ENCODE assay signal across 9 cellular contexts in the genomic region with DNA sequence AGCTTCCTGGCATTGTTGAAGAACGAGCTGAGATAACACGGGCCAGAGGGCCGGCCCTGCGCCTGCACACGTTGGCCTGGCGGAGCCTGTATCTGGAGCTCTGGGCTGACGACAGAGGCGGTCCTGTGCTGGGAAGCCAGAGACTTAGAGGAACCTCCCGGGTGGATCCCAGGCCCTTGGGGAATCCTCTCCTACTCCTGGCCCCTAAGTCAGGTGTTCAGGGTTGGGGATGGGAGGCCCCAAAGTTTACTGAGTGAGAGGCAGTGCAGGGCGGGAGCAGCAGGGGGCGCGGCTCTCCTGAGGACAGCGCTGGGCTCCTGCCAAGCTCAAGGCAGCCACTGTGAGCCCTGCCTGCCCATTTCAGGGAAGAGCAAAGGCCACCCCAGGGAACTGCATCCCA. TPM values are rescaled to one million over a fixed set of nuclear protein-coding genes. Genes with fewer than 3 reads are reported as not detected.
A peak's percentile ranks its signal among the peaks of the same experiment; 100 is the strongest.
DNase-seq lines count a peak whose midpoint lies in the region; ATAC-seq, FAIRE-seq and TF ChIP-seq lines count a peak whose summit lies in the region.
"Had no signal": no experiment of that assay in that cellular context is flagged by ENCODE, and none has a peak within 500 bp of the region (broad histone marks: within the 10 kb centered on the region; RNA-seq: fewer than 3 reads in every experiment).

No MANE protein-coding gene starts in this region.

- TF ChIP-seq RAD21 in K562 (CRISPR knock-in tag; conservative IDR thresholded peaks at IDR 0.05 in 1 of 2, IDR thresholded peaks at IDR 0.05 in 1 of 2), result peak; percentile 86 to 90

- TF ChIP-seq POLR2A in K562 (conservative IDR thresholded peaks at IDR 0.05), result no peak

- DNase-seq in CD1c-positive myeloid dendritic cell (ENCODE audit: extremely low spot score) (peak; percentile 60), GM20000 (ENCODE audit: low spot score) (peak; percentile 81), NOMO-1 (lab: John Stamatoyannopoulos, UW; ENCODE audit: unreplicated experiment in 2 of 2) (peak; percentile 28 to 35), K562 (ENCODE audit: extremely low read depth in 1 of 4, low spot score in 3 of 4) (peak; percentile 71 to 83 (median 81)), left lung (peak; percentile 73 to 91), upper lobe of right lung (peak; percentile 88)
- no peak for DNase-seq in activated effector memory CD4-positive, alpha-beta T cell treated with anti-CD3 and anti-CD28 coated beads, Interleukin-2, amount 50 U/mL, for 16 hours

- H3K27me3 ChIP-seq in K562 (ENCODE audit: control insufficient read depth in 2 of 2, insufficient read depth in 2 of 2, low read length in 2 of 2) (peaks cover 0 to 20% of the 10 kb centered on the region in 2 experiments; a peak in 2 of 5 replicates), left lung (peaks cover 0 to 24% of the 10 kb centered on the region in 2 donors), upper lobe of right lung (no peaks in the 10 kb centered on the region)

- H3K9me3 ChIP-seq in K562 (replicated peaks; ENCODE audit: control insufficient read depth, insufficient read depth, low read depth, low read length) (no peaks in the 10 kb centered on the region), left lung (no peaks in the 10 kb centered on the region), upper lobe of right lung (no peaks in the 10 kb centered on the region)

- no peaks in the 10 kb centered on the region for H3K79me2 ChIP-seq in K562 (ENCODE audit: control insufficient read depth, insufficient read depth, low read length)

- no TSS peak for BruUV-seq in K562 (replicated peaks; lab: Mats Ljungman, UMichigan)

- intact Hi-C loops in K562 (cut with micrococcal nuclease), result loop anchor here (1.0 kb wide), 2 partner anchors 25 to 136 kb away; no protein-coding TSS in a partner anchor
- intact Hi-C loops in left lung (cut with DNase I), result no loop called here
- intact Hi-C loops in upper lobe of right lung (cut with DNase I), result no loop called here

- POLR2A ChIA-PET in K562 (lab: Yijun Ruan, JAX), result interaction anchor here (0.6 to 1.3 kb wide), 6 partner anchors 14 to 343 kb away, joined by 3 to 4 read pairs (median 3); no protein-coding TSS in a partner anchor

- H3K4me1 ChIP-seq in K562 (replicated peaks in 1 of 2; ENCODE audit: control insufficient read depth in 2 of 2, insufficient read depth in 2 of 2, low read length in 2 of 2) (peaks cover 0 to 33% of the 10 kb centered on the region in 2 experiments; a peak in 4 of 5 replicates), left lung (peaks cover 7 to 42% of the 10 kb centered on the region in 2 donors), upper lobe of right lung (peaks cover 15% of the 10 kb centered on the region)

- in situ Hi-C loops in K562 (cut with MboI), result no loop called here

- no peak for FAIRE-seq in K562 (lab: Jason Lieb, UNC)

- no peak overlapping the region for H3K4me3 ChIP-seq in K562
- H3K4me3 ChIP-seq in left lung, result no peak overlapping the region
- no peak overlapping the region for H3K4me3 ChIP-seq in upper lobe of right lung

- ATAC-seq in K562 (peak; percentile 96), left lung (peak; percentile 87), upper lobe of right lung (peak; percentile 83), GM18870 (IDR thresholded peaks at IDR 0.05; ENCODE audit: unreplicated experiment) (no peak)

- H3K4me2 ChIP-seq in K562 (ENCODE audit: insufficient read depth, low read length), result peak overlapping the region; percentile 17; the same call in 1 of the 2 replicates
- H3K4me2 ChIP-seq: KMS-11 had no signal

- H2AFZ ChIP-seq in K562 (ENCODE audit: low read depth, low read length), result no peak overlapping the region

- H3K9ac ChIP-seq in K562 (ENCODE audit: insufficient read depth in 1 of 2, low read depth in 2 of 2, low read length in 2 of 2), result no peak overlapping the region
- H3K9ac ChIP-seq: KMS-11 had no signal

- TF ChIP-seq CTCF in GM20000 (IDR thresholded peaks at IDR 0.05; ENCODE audit: extremely low read depth, missing control alignments), result peak; percentile 15
- TF ChIP-seq CTCF in K562 (IDR thresholded peaks at IDR 0.05 in 2 of 3, conservative IDR thresholded peaks at IDR 0.05 in 1 of 3; ENCODE audit: insufficient read depth in 2 of 3, low read depth in 1 of 3, low read length in 3 of 3), result peak; percentile 85 to 88 (median 86)
- peak; percentile 39 to 69 for TF ChIP-seq CTCF in left lung (IDR thresholded peaks at IDR 0.05)
- TF ChIP-seq CTCF in upper lobe of right lung (IDR thresholded peaks at IDR 0.05), result peak; percentile 63

- CTCF ChIA-PET in K562 (lab: Yijun Ruan, JAX; ENCODE audit: low intra/inter-chr PET ratio), result interaction anchor here (1.0 to 2.3 kb wide), 2 partner anchors 25 to 136 kb away, joined by 5 to 22 read pairs; no protein-coding TSS in a partner anchor

- H3K27ac ChIP-seq in K562 (ENCODE audit: extremely low read depth, low read depth, low read length) (no peak overlapping the region), left lung (no peak overlapping the region), upper lobe of right lung (no peak overlapping the region)
- H3K27ac ChIP-seq: KMS-11 had no signal

- TF ChIP-seq EP300 in K562 (IDR thresholded peaks at IDR 0.05; ENCODE audit: low read length), result no peak

- WGBS in K562 (ENCODE audit: insufficient coverage, low coverage, missing lambda C conversion rate), result 7% methylated on average over 12 of the region's 13 CpGs

- H3K36me3 ChIP-seq in K562 (ENCODE audit: control insufficient read depth, insufficient read depth, low read length), result no peaks in the 10 kb centered on the region
- no peaks in the 10 kb centered on the region for H3K36me3 ChIP-seq in left lung
- H3K36me3 ChIP-seq in upper lobe of right lung, result no peaks in the 10 kb centered on the region

- H4K20me1 ChIP-seq in K562 (replicated peaks; ENCODE audit: control insufficient read depth, insufficient read depth, low read length), result peaks cover 5% of the 10 kb centered on the region; the same call in 1 of the 2 replicates

- peaks cover 4% of the 10 kb centered on the region for H3K9me1 ChIP-seq in K562 (ENCODE audit: control insufficient read depth, insufficient read depth, low read length)

TF ChIP-seq in K562, 482 proteins besides CTCF, POLR2A, EP300 and RAD21 (continues in another document):
- peak; percentile 81 for TF ChIP-seq SMC3 (conservative IDR thresholded peaks at IDR 0.05; ENCODE audit: insufficient read depth, low read depth, low read length)
- peak; percentile 54 to 55; a peak in 3 of 4 replicates for TF ChIP-seq NRF1 (conservative IDR thresholded peaks at IDR 0.05 in 1 of 2, IDR thresholded peaks at IDR 0.05 in 1 of 2)
- peak; percentile 14 for TF ChIP-seq ZFP36 (IDR thresholded peaks at IDR 0.05; ENCODE audit: low read depth, low read length, partially characterized antibody)
- TF ChIP-seq CTCFL (IDR thresholded peaks at IDR 0.05; ENCODE audit: borderline replicate concordance, insufficient read depth, low read depth, low read length, poor library complexity, severe bottlenecking), result peak; percentile 62
- TF ChIP-seq TFAP4 (CRISPR knock-in tag; IDR thresholded peaks at IDR 0.05; ENCODE audit: borderline replicate concordance), result 0 out of 2 replicates have a peak, but pooled peaks have one; percentile 13
- peak; percentile 40; the same call in 1 of the 2 replicates for TF ChIP-seq RB1 (IDR thresholded peaks at IDR 0.05; ENCODE audit: low read depth)
- peak; percentile 84 for TF ChIP-seq NFIC (IDR thresholded peaks at IDR 0.05)
- TF ChIP-seq ADNP (tag; IDR thresholded peaks at IDR 0.05), result no peak
- TF ChIP-seq STAG1 (CRISPR knock-in tag; IDR thresholded peaks at IDR 0.05; ENCODE audit: borderline replicate concordance), result peak; percentile 27; the same call in 1 of the 2 replicates

RNA-seq across cellular contexts. Expression of gene HTRA3, which starts 2.5 kb away (rescaled TPM):
- 0.14 TPM in 1 of 2 replicates, not detected in the other for total RNA-seq in K562 (2011; cell fraction: chromatin; rRNA removed; ENCODE audit: low replicate concordance)
- 0.17 and 0.53 TPM in 2 replicates for total RNA-seq in K562 (2011; cell fraction: nucleolus; rRNA removed)
- total RNA-seq in K562 (2011; cell fraction: nucleoplasm; rRNA removed), result 0.15 TPM in 1 of 2 replicates, not detected in the other
- not detected in 2 replicates for total RNA-seq in K562 (2014; rRNA removed)
- total RNA-seq in K562 (2014; rRNA removed; fragmentation: Illumina TruSeq; extraction: Trizol), result not detected in 2 replicates
- total RNA-seq in K562 (2015; rRNA removed; fragmentation: Illumina TruSeq; extraction: Trizol), result not detected in 2 replicates
- 0.16 TPM in 1 of 2 replicates, not detected in the other for total RNA-seq in K562 (2021)
- polyA plus RNA-seq in K562 (2011; rRNA removed), result 0.04 and 0.18 TPM in 2 replicates
- polyA plus RNA-seq in K562 (2011; cell fraction: cytosol; rRNA removed), result 0.09 and 0.10 TPM in 2 replicates
- polyA plus RNA-seq in K562 (2011; cell fraction: nucleus; rRNA removed), result 0.14 and 0.15 TPM in 2 replicates
- polyA plus RNA-seq in K562 (2012), result 0.20 and 0.42 TPM in 2 replicates
- polyA plus RNA-seq in K562 (2014; fragmentation: Illumina TruSeq; extraction: Trizol), result 0.07 TPM in 1 of 2 replicates, not detected in the other
- not detected for polyA plus RNA-seq in K562 (2014; fragmentation: Nextera tagmentation; extraction: Ambion mirVana)
- polyA plus RNA-seq in K562 (2014; rRNA removed), result not detected in 2 replicates
- not detected in 2 replicates for polyA minus RNA-seq in K562 (2011; rRNA and poly(A)+ RNA removed)
- polyA minus RNA-seq in K562 (2011; cell fraction: cytosol; rRNA and poly(A)+ RNA removed), result not detected in 2 replicates
- polyA minus RNA-seq in K562 (2011; cell fraction: nucleus; rRNA and poly(A)+ RNA removed), result 0.11 TPM in 1 of 2 replicates, not detected in the other
- total RNA-seq in left lung, result 10 to 100 TPM; 16.7 to 18.3 TPM
- total RNA-seq in upper lobe of right lung, result 25.0 TPM

Comparison
In these comparisons a context has a peak if more than half of its experiments do, and no peak if none do; other contexts are left out.
1. CTCF ChIP-seq: peak in every context shown above with its lines; median percentile 86 in K562; 63 in upper lobe of right lung; 54 in left lung; 15 in GM20000.
2. RNA of gene HTRA3, which starts 2.5 kb away (total RNA-seq): 25.0 TPM in upper lobe of right lung (single experiment) and 16.7 to 18.3 TPM in left lung; 0.14 to 0.53 TPM in K562; every median in the first group is over 10 times any median in the second.